ENCODE assay signal across 11 cellular contexts in the genomic region with DNA sequence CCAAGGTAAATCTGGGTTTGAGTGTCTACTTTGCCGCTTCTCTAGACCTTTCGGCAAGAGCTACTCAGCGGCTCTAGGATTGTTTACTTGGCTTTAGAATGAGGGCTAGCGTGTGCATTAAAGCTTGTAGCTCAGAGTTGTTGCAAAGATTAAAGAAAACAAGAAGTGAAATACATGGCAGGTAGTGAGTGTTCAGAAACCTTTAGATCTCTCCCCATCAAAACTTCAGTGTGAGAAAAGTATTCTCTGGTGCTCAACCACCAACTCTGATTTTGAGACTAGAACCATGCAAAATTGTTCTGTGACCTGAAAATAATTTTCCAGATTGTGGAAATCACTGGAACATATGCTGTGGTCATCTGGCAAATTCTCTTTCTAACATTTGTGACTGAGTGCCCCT.
DNase-seq lines count a peak whose midpoint lies in the region; ATAC-seq and TF ChIP-seq lines count a peak whose summit lies in the region.
"Had no signal": no experiment of that assay in that cellular context is flagged by ENCODE, and none has a peak within 500 bp of the region (broad histone marks: within the 10 kb centered on the region; RNA-seq: fewer than 3 reads in every experiment).

No MANE protein-coding gene starts in this region.

- no peaks in the 10 kb centered on the region for H3K4me1 Mint-ChIP-seq in activated CD8-positive, alpha-beta T cell treated with anti-CD3 and anti-CD28 coated beads for 36 hours (ENCODE audit: low read depth)

- no peaks in the 10 kb centered on the region for H3K36me3 Mint-ChIP-seq in activated CD8-positive, alpha-beta T cell treated with anti-CD3 and anti-CD28 coated beads for 36 hours (ENCODE audit: low read depth)
- H3K36me3 Mint-ChIP-seq: activated CD4-positive, alpha-beta memory T cell treated with anti-CD3 and anti-CD28 coated beads for 36 hours had no signal

- TF ChIP-seq CTCF in GM12865 (IDR thresholded peaks at IDR 0.05; ENCODE audit: insufficient read depth, low read depth, low read length, missing control alignments): no peak
- no peak for TF ChIP-seq CTCF in activated CD8-positive, alpha-beta T cell treated with anti-CD3 and anti-CD28 coated beads for 36 hours (IDR thresholded peaks at IDR 0.05)

- no peak overlapping the region for H3K4me3 ChIP-seq in GM12865 (ENCODE audit: low read depth, low read length)
- H3K4me3 ChIP-seq: MG63 had no signal

- DNase-seq in GM12865 (ENCODE audit: low read depth) (peak; percentile 76), GF-D8 (lab: John Stamatoyannopoulos, UW) (no peak), GM19238 (ENCODE audit: insufficient read length, low spot score) (no peak)
- no peak for DNase-seq in activated CD8-positive, alpha-beta T cell treated with anti-CD3 and anti-CD28 coated beads for 36 hours
- DNase-seq in NK-92 treated with Interleukin-12 subunit alpha and Interleukin-12 subunit beta, amount 100 ng/mL, for 24 hours (lab: John Stamatoyannopoulos, UW): no peak
- DNase-seq: activated CD4-positive, alpha-beta memory T cell treated with anti-CD3 and anti-CD28 coated beads for 36 hours; NCI-H510A had no signal

- POLR2A ChIA-PET in activated CD8-positive, alpha-beta T cell treated with anti-CD3 and anti-CD28 coated beads for 36 hours (lab: Charles Lee): no interaction called here

- no peak overlapping the region for H3K27ac Mint-ChIP-seq in activated CD8-positive, alpha-beta T cell treated with anti-CD3 and anti-CD28 coated beads for 36 hours
- H3K27ac Mint-ChIP-seq: activated CD4-positive, alpha-beta memory T cell treated with anti-CD3 and anti-CD28 coated beads for 36 hours had no signal

- intact Hi-C loops in activated CD8-positive, alpha-beta T cell treated with anti-CD3 and anti-CD28 coated beads for 36 hours (cut with micrococcal nuclease): no loop called here

- ATAC-seq in GM19455 (IDR thresholded peaks at IDR 0.05; ENCODE audit: unreplicated experiment) (peak; percentile 67), HG02884 (IDR thresholded peaks at IDR 0.05; ENCODE audit: unreplicated experiment) (peak; percentile 45), HG03575 (IDR thresholded peaks at IDR 0.05; ENCODE audit: extremely low read depth, insufficient number of reproducible peaks, low FRiP score, unreplicated experiment) (peak; percentile 41)
- ATAC-seq in activated CD8-positive, alpha-beta T cell treated with anti-CD3 and anti-CD28 coated beads for 36 hours: no peak

- no peak overlapping the region for H3K4me3 Mint-ChIP-seq in activated CD8-positive, alpha-beta T cell treated with anti-CD3 and anti-CD28 coated beads for 36 hours
- H3K4me3 Mint-ChIP-seq: activated CD4-positive, alpha-beta memory T cell treated with anti-CD3 and anti-CD28 coated beads for 36 hours had no signal

- CTCF ChIA-PET in activated CD8-positive, alpha-beta T cell treated with anti-CD3 and anti-CD28 coated beads for 36 hours (lab: Charles Lee): no interaction called here

- H3K27me3 Mint-ChIP-seq in activated CD8-positive, alpha-beta T cell treated with anti-CD3 and anti-CD28 coated beads for 36 hours: peaks cover 2% of the 10 kb centered on the region
- H3K27me3 Mint-ChIP-seq: activated CD4-positive, alpha-beta memory T cell treated with anti-CD3 and anti-CD28 coated beads for 36 hours had no signal

- peaks cover 2% of the 10 kb centered on the region for H3K9me3 Mint-ChIP-seq in activated CD8-positive, alpha-beta T cell treated with anti-CD3 and anti-CD28 coated beads for 36 hours
